In the genomic region with DNA sequence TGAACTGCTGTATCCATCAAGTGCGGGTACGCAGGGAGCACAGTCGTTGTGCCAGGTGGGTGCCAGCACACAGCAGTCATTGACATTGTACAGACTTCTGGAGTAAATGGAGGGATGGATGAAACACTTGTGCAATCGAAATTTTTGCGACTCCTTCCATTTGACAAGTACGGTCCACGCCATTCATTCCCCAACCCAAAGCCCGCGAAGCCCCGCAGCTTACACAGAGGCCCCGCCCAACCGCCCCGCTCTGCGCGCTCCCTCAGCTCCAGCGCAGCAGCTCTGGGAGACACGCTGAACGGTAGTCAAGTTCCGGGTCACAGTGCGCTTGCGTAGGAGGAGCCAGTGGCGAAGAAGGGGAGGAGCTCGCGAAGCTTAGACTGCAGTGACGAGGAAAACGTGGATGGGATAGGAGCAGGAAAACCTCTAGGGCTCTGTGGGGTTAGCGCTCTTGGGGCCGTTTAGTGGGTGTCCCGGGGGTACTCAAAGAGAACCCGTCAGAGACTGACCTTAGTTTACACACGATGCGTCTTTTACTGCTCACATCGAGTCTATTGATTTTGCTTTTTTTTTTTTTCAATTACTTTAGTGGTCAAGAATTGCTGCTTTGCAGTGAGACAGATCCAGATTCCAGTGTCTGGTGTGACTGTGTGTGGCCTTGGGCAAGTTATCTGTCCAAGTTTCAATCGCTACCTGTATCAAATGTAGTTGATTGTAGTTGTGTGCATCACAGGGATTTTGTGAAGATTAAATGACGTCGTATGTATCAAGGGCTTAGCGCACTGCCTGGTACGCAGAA, we compare ENCODE assay signal across 1 cellular context.
TF ChIP-seq lines count a peak whose summit lies in the region.

No MANE protein-coding gene starts in this region.

TF ChIP-seq in HepG2, 621 proteins besides CTCF, POLR2A, EP300 and RAD21 (continued from another document and continues in another):
- TF ChIP-seq, protein P1, sequence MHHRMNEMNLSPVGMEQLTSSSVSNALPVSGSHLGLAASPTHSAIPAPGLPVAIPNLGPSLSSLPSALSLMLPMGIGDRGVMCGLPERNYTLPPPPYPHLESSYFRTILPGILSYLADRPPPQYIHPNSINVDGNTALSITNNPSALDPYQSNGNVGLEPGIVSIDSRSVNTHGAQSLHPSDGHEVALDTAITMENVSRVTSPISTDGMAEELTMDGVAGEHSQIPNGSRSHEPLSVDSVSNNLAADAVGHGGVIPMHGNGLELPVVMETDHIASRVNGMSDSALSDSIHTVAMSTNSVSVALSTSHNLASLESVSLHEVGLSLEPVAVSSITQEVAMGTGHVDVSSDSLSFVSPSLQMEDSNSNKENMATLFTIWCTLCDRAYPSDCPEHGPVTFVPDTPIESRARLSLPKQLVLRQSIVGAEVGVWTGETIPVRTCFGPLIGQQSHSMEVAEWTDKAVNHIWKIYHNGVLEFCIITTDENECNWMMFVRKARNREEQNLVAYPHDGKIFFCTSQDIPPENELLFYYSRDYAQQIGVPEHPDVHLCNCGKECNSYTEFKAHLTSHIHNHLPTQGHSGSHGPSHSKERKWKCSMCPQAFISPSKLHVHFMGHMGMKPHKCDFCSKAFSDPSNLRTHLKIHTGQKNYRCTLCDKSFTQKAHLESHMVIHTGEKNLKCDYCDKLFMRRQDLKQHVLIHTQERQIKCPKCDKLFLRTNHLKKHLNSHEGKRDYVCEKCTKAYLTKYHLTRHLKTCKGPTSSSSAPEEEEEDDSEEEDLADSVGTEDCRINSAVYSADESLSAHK (CRISPR knock-in tag; IDR thresholded peaks at IDR 0.05; ENCODE audit: borderline replicate concordance) = no peak
- no peak for TF ChIP-seq ZNF253 (CRISPR knock-in tag; IDR thresholded peaks at IDR 0.05; ENCODE audit: borderline replicate concordance)
- no peak for TF ChIP-seq ZFP62 (CRISPR knock-in tag; IDR thresholded peaks at IDR 0.05)
- no peak for TF ChIP-seq ZNF891 (CRISPR knock-in tag; IDR thresholded peaks at IDR 0.05)
- TF ChIP-seq, protein P2, sequence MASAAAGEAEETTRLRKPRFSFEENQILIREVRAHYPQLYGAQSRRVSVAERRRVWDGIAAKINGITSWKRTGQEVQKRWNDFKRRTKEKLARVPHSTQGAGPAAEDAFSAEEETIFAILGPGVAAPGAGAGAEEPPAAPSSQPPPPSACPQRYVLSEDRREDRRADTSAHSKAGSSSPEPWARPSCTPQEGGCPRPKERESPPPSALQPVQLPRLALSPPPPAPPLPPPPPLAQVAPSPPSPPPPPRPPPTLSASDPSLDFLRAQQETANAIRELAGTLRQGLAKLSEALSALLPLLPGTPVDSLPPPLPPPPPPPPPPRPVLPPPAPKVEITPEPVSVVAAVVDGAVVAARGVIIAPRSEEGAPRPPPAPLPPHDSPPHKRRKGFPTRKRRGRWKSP (CRISPR knock-in tag; IDR thresholded peaks at IDR 0.05) = peak; percentile 64; the same call in 1 of the 2 replicates
- 0 out of 2 replicates have a peak, but pooled peaks have one; percentile 28 for TF ChIP-seq RXRA (CRISPR knock-in tag; IDR thresholded peaks at IDR 0.05)
- TF ChIP-seq ZNF367 (CRISPR knock-in tag; IDR thresholded peaks at IDR 0.05; ENCODE audit: borderline replicate concordance) = no peak
- 0 out of 2 replicates have a peak, but pooled peaks have one; percentile 75 for TF ChIP-seq KDM3A (CRISPR knock-in tag; IDR thresholded peaks at IDR 0.05; ENCODE audit: low read depth)
- TF ChIP-seq GPN1 (CRISPR knock-in tag; IDR thresholded peaks at IDR 0.05; ENCODE audit: borderline replicate concordance) = no peak
- no peak for TF ChIP-seq ZNF33A (CRISPR knock-in tag; IDR thresholded peaks at IDR 0.05; ENCODE audit: borderline replicate concordance)
- no peak for TF ChIP-seq CHD2 (IDR thresholded peaks at IDR 0.05; ENCODE audit: low read depth, low read length)
- peak; percentile 64; the same call in 1 of the 2 replicates for TF ChIP-seq ZNF274 (CRISPR knock-in tag; IDR thresholded peaks at IDR 0.05)
- TF ChIP-seq LCORL (IDR thresholded peaks at IDR 0.05) = no peak
- TF ChIP-seq LCORL (CRISPR knock-in tag; IDR thresholded peaks at IDR 0.05) = peak; percentile 39; the same call in 1 of the 2 replicates
- peak; percentile 51 for TF ChIP-seq ZNF501 (CRISPR knock-in tag; IDR thresholded peaks at IDR 0.05)
- no peak for TF ChIP-seq ZNF33B (CRISPR knock-in tag; IDR thresholded peaks at IDR 0.05)
- no peak for TF ChIP-seq ZBTB8A (CRISPR knock-in tag; IDR thresholded peaks at IDR 0.05; ENCODE audit: borderline replicate concordance, low read depth)
- TF ChIP-seq, protein P3, sequence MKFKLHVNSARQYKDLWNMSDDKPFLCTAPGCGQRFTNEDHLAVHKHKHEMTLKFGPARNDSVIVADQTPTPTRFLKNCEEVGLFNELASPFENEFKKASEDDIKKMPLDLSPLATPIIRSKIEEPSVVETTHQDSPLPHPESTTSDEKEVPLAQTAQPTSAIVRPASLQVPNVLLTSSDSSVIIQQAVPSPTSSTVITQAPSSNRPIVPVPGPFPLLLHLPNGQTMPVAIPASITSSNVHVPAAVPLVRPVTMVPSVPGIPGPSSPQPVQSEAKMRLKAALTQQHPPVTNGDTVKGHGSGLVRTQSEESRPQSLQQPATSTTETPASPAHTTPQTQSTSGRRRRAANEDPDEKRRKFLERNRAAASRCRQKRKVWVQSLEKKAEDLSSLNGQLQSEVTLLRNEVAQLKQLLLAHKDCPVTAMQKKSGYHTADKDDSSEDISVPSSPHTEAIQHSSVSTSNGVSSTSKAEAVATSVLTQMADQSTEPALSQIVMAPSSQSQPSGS (CRISPR knock-in tag; IDR thresholded peaks at IDR 0.05) = 0 out of 2 replicates have a peak, but pooled peaks have one; percentile 34
- TF ChIP-seq MTF2 (CRISPR knock-in tag; IDR thresholded peaks at IDR 0.05; ENCODE audit: borderline replicate concordance) = peak; percentile 79; the same call in 1 of the 2 replicates
- TF ChIP-seq ZNF709 (CRISPR knock-in tag; IDR thresholded peaks at IDR 0.05) = peak; percentile 43; the same call in 1 of the 2 replicates
- no peak for TF ChIP-seq CHCHD3 (CRISPR knock-in tag; IDR thresholded peaks at IDR 0.05)
- TF ChIP-seq, protein P4, sequence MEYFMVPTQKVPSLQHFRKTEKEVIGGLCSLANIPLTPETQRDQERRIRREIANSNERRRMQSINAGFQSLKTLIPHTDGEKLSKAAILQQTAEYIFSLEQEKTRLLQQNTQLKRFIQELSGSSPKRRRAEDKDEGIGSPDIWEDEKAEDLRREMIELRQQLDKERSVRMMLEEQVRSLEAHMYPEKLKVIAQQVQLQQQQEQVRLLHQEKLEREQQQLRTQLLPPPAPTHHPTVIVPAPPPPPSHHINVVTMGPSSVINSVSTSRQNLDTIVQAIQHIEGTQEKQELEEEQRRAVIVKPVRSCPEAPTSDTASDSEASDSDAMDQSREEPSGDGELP (IDR thresholded peaks at IDR 0.05; ENCODE audit: borderline replicate concordance, low read depth) = no peak
- TF ChIP-seq MED8 (CRISPR knock-in tag; IDR thresholded peaks at IDR 0.05; ENCODE audit: insufficient replicate concordance) = no peak
- TF ChIP-seq, protein P5, sequence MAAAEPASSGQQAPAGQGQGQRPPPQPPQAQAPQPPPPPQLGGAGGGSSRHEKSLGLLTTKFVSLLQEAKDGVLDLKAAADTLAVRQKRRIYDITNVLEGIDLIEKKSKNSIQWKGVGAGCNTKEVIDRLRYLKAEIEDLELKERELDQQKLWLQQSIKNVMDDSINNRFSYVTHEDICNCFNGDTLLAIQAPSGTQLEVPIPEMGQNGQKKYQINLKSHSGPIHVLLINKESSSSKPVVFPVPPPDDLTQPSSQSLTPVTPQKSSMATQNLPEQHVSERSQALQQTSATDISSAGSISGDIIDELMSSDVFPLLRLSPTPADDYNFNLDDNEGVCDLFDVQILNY (CRISPR knock-in tag; conservative IDR thresholded peaks at IDR 0.05) = 0 out of 2 replicates have a peak, but pooled peaks have one; percentile 41
- TF ChIP-seq ZNF432 (CRISPR knock-in tag; IDR thresholded peaks at IDR 0.05; ENCODE audit: borderline replicate concordance) = no peak
- TF ChIP-seq, protein P6, sequence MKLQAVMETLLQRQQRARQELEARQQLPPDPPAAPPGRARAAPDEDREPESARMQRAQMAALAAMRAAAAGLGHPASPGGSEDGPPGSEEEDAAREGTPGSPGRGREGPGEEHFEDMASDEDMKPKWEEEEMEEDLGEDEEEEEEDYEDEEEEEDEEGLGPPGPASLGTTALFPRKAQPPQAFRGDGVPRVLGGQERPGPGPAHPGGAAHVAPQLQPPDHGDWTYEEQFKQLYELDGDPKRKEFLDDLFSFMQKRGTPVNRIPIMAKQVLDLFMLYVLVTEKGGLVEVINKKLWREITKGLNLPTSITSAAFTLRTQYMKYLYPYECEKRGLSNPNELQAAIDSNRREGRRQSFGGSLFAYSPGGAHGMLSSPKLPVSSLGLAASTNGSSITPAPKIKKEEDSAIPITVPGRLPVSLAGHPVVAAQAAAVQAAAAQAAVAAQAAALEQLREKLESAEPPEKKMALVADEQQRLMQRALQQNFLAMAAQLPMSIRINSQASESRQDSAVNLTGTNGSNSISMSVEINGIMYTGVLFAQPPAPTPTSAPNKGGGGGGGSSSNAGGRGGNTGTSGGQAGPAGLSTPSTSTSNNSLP (IDR thresholded peaks at IDR 0.05; ENCODE audit: low read depth, low read length) = no peak
- TF ChIP-seq CBX1 (IDR thresholded peaks at IDR 0.05; ENCODE audit: low read depth) = no peak
- no peak for TF ChIP-seq HMG20A (CRISPR knock-in tag; IDR thresholded peaks at IDR 0.05; ENCODE audit: borderline replicate concordance)
- 0 out of 2 replicates have a peak, but pooled peaks have one; percentile 31 for TF ChIP-seq ZNF143 (CRISPR knock-in tag; IDR thresholded peaks at IDR 0.05)
- no peak for TF ChIP-seq HMGA1 (CRISPR knock-in tag; conservative IDR thresholded peaks at IDR 0.05)
- TF ChIP-seq GABPB1 (CRISPR knock-in tag; IDR thresholded peaks at IDR 0.05) = peak; percentile 90
- TF ChIP-seq ZBTB38 (CRISPR knock-in tag; IDR thresholded peaks at IDR 0.05) = peak; percentile 48; the same call in 1 of the 2 replicates
- TF ChIP-seq ZNF850 (CRISPR knock-in tag; conservative IDR thresholded peaks at IDR 0.05) = no peak
- no peak; the same call in 1 of the 2 replicates for TF ChIP-seq ZFP36L1 (CRISPR knock-in tag; IDR thresholded peaks at IDR 0.05)
- no peak for TF ChIP-seq EEA1 (CRISPR knock-in tag; IDR thresholded peaks at IDR 0.05; ENCODE audit: borderline replicate concordance)
- TF ChIP-seq ZFAT (CRISPR knock-in tag; conservative IDR thresholded peaks at IDR 0.05) = no peak
- no peak for TF ChIP-seq ZBTB20 (CRISPR knock-in tag; IDR thresholded peaks at IDR 0.05; ENCODE audit: borderline replicate concordance, low read depth)
- TF ChIP-seq, protein P7, sequence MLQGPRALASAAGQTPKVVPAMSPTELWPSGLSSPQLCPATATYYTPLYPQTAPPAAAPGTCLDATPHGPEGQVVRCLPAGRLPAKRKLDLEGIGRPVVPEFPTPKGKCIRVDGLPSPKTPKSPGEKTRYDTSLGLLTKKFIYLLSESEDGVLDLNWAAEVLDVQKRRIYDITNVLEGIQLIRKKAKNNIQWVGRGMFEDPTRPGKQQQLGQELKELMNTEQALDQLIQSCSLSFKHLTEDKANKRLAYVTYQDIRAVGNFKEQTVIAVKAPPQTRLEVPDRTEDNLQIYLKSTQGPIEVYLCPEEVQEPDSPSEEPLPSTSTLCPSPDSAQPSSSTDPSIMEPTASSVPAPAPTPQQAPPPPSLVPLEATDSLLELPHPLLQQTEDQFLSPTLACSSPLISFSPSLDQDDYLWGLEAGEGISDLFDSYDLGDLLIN (CRISPR knock-in tag; IDR thresholded peaks at IDR 0.05; ENCODE audit: borderline replicate concordance) = no peak
- TF ChIP-seq KLF6 (CRISPR knock-in tag; IDR thresholded peaks at IDR 0.05) = 0 out of 2 replicates have a peak, but pooled peaks have one; percentile 32
- no peak for TF ChIP-seq ZBTB21 (CRISPR knock-in tag; IDR thresholded peaks at IDR 0.05)
- TF ChIP-seq, protein P8, sequence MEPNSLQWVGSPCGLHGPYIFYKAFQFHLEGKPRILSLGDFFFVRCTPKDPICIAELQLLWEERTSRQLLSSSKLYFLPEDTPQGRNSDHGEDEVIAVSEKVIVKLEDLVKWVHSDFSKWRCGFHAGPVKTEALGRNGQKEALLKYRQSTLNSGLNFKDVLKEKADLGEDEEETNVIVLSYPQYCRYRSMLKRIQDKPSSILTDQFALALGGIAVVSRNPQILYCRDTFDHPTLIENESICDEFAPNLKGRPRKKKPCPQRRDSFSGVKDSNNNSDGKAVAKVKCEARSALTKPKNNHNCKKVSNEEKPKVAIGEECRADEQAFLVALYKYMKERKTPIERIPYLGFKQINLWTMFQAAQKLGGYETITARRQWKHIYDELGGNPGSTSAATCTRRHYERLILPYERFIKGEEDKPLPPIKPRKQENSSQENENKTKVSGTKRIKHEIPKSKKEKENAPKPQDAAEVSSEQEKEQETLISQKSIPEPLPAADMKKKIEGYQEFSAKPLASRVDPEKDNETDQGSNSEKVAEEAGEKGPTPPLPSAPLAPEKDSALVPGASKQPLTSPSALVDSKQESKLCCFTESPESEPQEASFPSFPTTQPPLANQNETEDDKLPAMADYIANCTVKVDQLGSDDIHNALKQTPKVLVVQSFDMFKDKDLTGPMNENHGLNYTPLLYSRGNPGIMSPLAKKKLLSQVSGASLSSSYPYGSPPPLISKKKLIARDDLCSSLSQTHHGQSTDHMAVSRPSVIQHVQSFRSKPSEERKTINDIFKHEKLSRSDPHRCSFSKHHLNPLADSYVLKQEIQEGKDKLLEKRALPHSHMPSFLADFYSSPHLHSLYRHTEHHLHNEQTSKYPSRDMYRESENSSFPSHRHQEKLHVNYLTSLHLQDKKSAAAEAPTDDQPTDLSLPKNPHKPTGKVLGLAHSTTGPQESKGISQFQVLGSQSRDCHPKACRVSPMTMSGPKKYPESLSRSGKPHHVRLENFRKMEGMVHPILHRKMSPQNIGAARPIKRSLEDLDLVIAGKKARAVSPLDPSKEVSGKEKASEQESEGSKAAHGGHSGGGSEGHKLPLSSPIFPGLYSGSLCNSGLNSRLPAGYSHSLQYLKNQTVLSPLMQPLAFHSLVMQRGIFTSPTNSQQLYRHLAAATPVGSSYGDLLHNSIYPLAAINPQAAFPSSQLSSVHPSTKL (CRISPR knock-in tag; IDR thresholded peaks at IDR 0.05) = peak; percentile 25; the same call in 1 of the 2 replicates
- TF ChIP-seq GATAD1 (CRISPR knock-in tag; IDR thresholded peaks at IDR 0.05) = 0 out of 2 replicates have a peak, but pooled peaks have one; percentile 25
- TF ChIP-seq DMAP1 (CRISPR knock-in tag; IDR thresholded peaks at IDR 0.05) = no peak
- TF ChIP-seq, protein P9, sequence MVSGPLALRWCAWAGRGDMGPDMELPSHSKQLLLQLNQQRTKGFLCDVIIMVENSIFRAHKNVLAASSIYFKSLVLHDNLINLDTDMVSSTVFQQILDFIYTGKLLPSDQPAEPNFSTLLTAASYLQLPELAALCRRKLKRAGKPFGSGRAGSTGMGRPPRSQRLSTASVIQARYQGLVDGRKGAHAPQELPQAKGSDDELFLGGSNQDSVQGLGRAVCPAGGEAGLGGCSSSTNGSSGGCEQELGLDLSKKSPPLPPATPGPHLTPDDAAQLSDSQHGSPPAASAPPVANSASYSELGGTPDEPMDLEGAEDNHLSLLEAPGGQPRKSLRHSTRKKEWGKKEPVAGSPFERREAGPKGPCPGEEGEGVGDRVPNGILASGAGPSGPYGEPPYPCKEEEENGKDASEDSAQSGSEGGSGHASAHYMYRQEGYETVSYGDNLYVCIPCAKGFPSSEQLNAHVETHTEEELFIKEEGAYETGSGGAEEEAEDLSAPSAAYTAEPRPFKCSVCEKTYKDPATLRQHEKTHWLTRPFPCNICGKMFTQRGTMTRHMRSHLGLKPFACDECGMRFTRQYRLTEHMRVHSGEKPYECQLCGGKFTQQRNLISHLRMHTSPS (CRISPR knock-in tag; IDR thresholded peaks at IDR 0.05; ENCODE audit: low read depth) = no peak
- TF ChIP-seq PTBP1 (IDR thresholded peaks at IDR 0.05; ENCODE audit: low read depth, low read length, poor library complexity, severe bottlenecking) = no peak
- TF ChIP-seq SCMH1 (CRISPR knock-in tag; IDR thresholded peaks at IDR 0.05; ENCODE audit: borderline replicate concordance) = no peak
- no peak; the same call in 1 of the 2 replicates for TF ChIP-seq ATF7-NPFF (CRISPR knock-in tag; IDR thresholded peaks at IDR 0.05; ENCODE audit: low read depth)
- TF ChIP-seq PCBP2 (optimal IDR thresholded peaks at IDR 0.05; ENCODE audit: low read depth, low read length, poor library complexity, severe bottlenecking) = no peak
- peak; percentile 59 for TF ChIP-seq HDAC1 (CRISPR knock-in tag; IDR thresholded peaks at IDR 0.05)
